ENCODE assay signal across 1 cellular context in the genomic region with DNA sequence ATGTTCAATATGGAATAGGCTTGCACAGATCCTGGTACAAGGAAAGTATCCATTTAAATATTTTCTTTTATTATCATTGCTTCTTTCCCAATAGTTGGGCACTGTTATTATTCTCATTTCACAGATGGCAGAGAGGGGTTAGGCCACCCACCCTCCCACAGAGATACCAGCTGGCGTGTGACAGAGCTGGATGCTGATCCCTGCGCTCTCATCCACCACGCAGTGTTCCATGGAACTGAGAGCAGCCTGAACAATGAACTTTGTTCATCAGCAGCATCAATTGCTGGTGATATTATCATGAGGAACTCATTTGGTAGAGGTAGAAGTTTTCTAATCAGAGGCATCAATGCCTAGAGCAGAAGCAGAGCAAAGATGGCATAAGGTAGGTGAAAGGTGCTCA.
TF ChIP-seq lines count a peak whose summit lies in the region.

No MANE protein-coding gene starts in this region.

TF ChIP-seq in IMR-90, 13 proteins besides CTCF, POLR2A, EP300 and RAD21 (continued from another document):
- TF ChIP-seq MAZ (IDR thresholded peaks at IDR 0.05; ENCODE audit: borderline replicate concordance, low read depth, low read length), result no peak
- TF ChIP-seq MXI1 (IDR thresholded peaks at IDR 0.05; ENCODE audit: borderline replicate concordance, low read depth, low read length), result no peak
